ENCODE assay signal across 1 cellular context in genomic region chr2:220959391-220959802, GRCh38.
TF ChIP-seq lines count a peak whose summit lies in the region.

No MANE protein-coding gene starts in this region.

TF ChIP-seq in GM23338, 12 proteins besides CTCF, POLR2A, EP300 and RAD21 (continued from another document):
- TF ChIP-seq ZNF462 (CRISPR knock-in tag; IDR thresholded peaks at IDR 0.05) (no peak), REST (IDR thresholded peaks at IDR 0.05; ENCODE audit: unreplicated experiment) (no peak), EZH2phosphoT487 (IDR thresholded peaks at IDR 0.05; ENCODE audit: unreplicated experiment) (no peak), JUNB (IDR thresholded peaks at IDR 0.05; ENCODE audit: unreplicated experiment) (no peak), EZH2 (IDR thresholded peaks at IDR 0.05; ENCODE audit: low read depth, unreplicated experiment) (no peak), ETS1 (IDR thresholded peaks at IDR 0.05) (no peak), ZNF331 (CRISPR knock-in tag; IDR thresholded peaks at IDR 0.05; ENCODE audit: low read depth) (no peak), POLR2AphosphoS5 (IDR thresholded peaks at IDR 0.05; ENCODE audit: low read depth) (no peak), CREB1 (CRISPR knock-in tag; IDR thresholded peaks at IDR 0.05; ENCODE audit: low read depth) (no peak), STAT1 (IDR thresholded peaks at IDR 0.05; ENCODE audit: unreplicated experiment) (no peak), NANOG (IDR thresholded peaks at IDR 0.05; ENCODE audit: borderline replicate concordance) (no peak)
